Comparison of ENCODE assay signal across 10 cellular contexts in genomic region chr3:49553320-49553689, GRCh38. TPM values are rescaled to one million over a fixed set of nuclear protein-coding genes. Genes with fewer than 3 reads are reported as not detected.
DNase-seq lines count a peak whose midpoint lies in the region; ATAC-seq, FAIRE-seq and TF ChIP-seq lines count a peak whose summit lies in the region.
"Had no signal": no experiment of that assay in that cellular context is flagged by ENCODE, and none has a peak within 500 bp of the region (broad histone marks: within the 10 kb centered on the region; RNA-seq: fewer than 3 reads in every experiment).

No MANE protein-coding gene starts in this region.

- peak overlapping the region; percentile 34 for H3K27ac Mint-ChIP-seq in activated T-helper 1 cell treated with anti-CD3 and anti-CD28 coated beads, Interleukin-12 subunit alpha, Interleukin-12 subunit beta, Interleukin-2, Interleukin-4 antibody, amounts not matched to agents 30 ng/mL and 10 ng/mL and 1 ng/mL, durations not matched to agents 14 hours and 24 hours and 36 hours
- H3K27ac Mint-ChIP-seq in type B pancreatic cell: peak overlapping the region; percentile 86

- DNase-seq in heart right ventricle: no peak
- no peak for DNase-seq in left cardiac atrium
- DNase-seq in activated T-helper 1 cell treated with anti-CD3 and anti-CD28 coated beads, Interleukin-12 subunit alpha, Interleukin-12 subunit beta, Interleukin-2, Interleukin-4 antibody, amounts not matched to agents 30 ng/mL and 10 ng/mL and 1 ng/mL, durations not matched to agents 14 hours and 24 hours and 36 hours (ENCODE audit: low spot score): no peak
- no peak for DNase-seq in kidney
- DNase-seq in type B pancreatic cell (ENCODE audit: extremely low spot score, unreplicated experiment): no peak
- DNase-seq in NCI-H345 treated with DMSO at 0.1 percent for 48 hours (lab: John Stamatoyannopoulos, UW; ENCODE audit: unreplicated experiment): no peak

- H3K9me3 ChIP-seq in heart right ventricle: no peaks in the 10 kb centered on the region
- H3K9me3 ChIP-seq in kidney (ENCODE audit: control insufficient read depth in 1 of 2, low read length in 2 of 2): no peaks in the 10 kb centered on the region
- H3K9me3 ChIP-seq: neutrophil had no signal

- intact Hi-C loops in heart right ventricle (cut with DNase I): no loop called here
- intact Hi-C loops in left cardiac atrium (cut with DNase I): no loop called here
- intact Hi-C loops in activated T-helper 1 cell treated with anti-CD3 and anti-CD28 coated beads, Interleukin-12 subunit alpha, Interleukin-12 subunit beta, Interleukin-2, Interleukin-4 antibody, amounts not matched to agents 30 ng/mL and 10 ng/mL and 1 ng/mL, durations not matched to agents 14 hours and 24 hours and 36 hours (cut with micrococcal nuclease): no loop called here
- intact Hi-C loops in kidney (cut with DNase I): no loop called here

- H3K27me3 Mint-ChIP-seq in activated T-helper 1 cell treated with anti-CD3 and anti-CD28 coated beads, Interleukin-12 subunit alpha, Interleukin-12 subunit beta, Interleukin-2, Interleukin-4 antibody, amounts not matched to agents 30 ng/mL and 10 ng/mL and 1 ng/mL, durations not matched to agents 14 hours and 24 hours and 36 hours (ENCODE audit: insufficient read depth): peaks cover 56% of the 10 kb centered on the region
- peaks cover 33% of the 10 kb centered on the region for H3K27me3 Mint-ChIP-seq in type B pancreatic cell

- FAIRE-seq in kidney (lab: Jason Lieb, UNC): no peak

- peaks cover 20% of the 10 kb centered on the region for H3K4me1 Mint-ChIP-seq in activated T-helper 1 cell treated with anti-CD3 and anti-CD28 coated beads, Interleukin-12 subunit alpha, Interleukin-12 subunit beta, Interleukin-2, Interleukin-4 antibody, amounts not matched to agents 30 ng/mL and 10 ng/mL and 1 ng/mL, durations not matched to agents 14 hours and 24 hours and 36 hours (ENCODE audit: low read depth)
- peaks cover 15% of the 10 kb centered on the region for H3K4me1 Mint-ChIP-seq in type B pancreatic cell (ENCODE audit: unreplicated experiment)

- H3K4me3 Mint-ChIP-seq in activated T-helper 1 cell treated with anti-CD3 and anti-CD28 coated beads, Interleukin-12 subunit alpha, Interleukin-12 subunit beta, Interleukin-2, Interleukin-4 antibody, amounts not matched to agents 30 ng/mL and 10 ng/mL and 1 ng/mL, durations not matched to agents 14 hours and 24 hours and 36 hours: peak overlapping the region; percentile 89
- peak overlapping the region; percentile 95 for H3K4me3 Mint-ChIP-seq in type B pancreatic cell

- H3K36me3 ChIP-seq in heart right ventricle (no peaks in the 10 kb centered on the region), kidney (ENCODE audit: control insufficient read depth in 1 of 2, insufficient read depth in 2 of 2, low read length in 2 of 2) (no peaks in the 10 kb centered on the region)
- H3K36me3 ChIP-seq: neutrophil, SJSA1 had no signal

- H3K27ac ChIP-seq in heart right ventricle: peak overlapping the region in 8 of 10 donors; percentile 75 to 93 (median 85)
- no peak overlapping the region for H3K27ac ChIP-seq in kidney (ENCODE audit: low read depth in 2 of 2, low read length in 2 of 2)
- H3K27ac ChIP-seq: neutrophil, SJSA1 had no signal

- H3K27me3 ChIP-seq in heart right ventricle: peaks cover 0 to 47% (median 0%) of the 10 kb centered on the region in 7 donors

- ATAC-seq in heart right ventricle (no peak), left cardiac atrium (no peak), HG02642 (IDR thresholded peaks at IDR 0.05; ENCODE audit: poor library complexity, unreplicated experiment) (no peak), HG02981 (IDR thresholded peaks at IDR 0.05; ENCODE audit: unreplicated experiment) (no peak)

- H3K36me3 Mint-ChIP-seq in activated T-helper 1 cell treated with anti-CD3 and anti-CD28 coated beads, Interleukin-12 subunit alpha, Interleukin-12 subunit beta, Interleukin-2, Interleukin-4 antibody, amounts not matched to agents 30 ng/mL and 10 ng/mL and 1 ng/mL, durations not matched to agents 14 hours and 24 hours and 36 hours (ENCODE audit: low read depth): peaks cover 2% of the 10 kb centered on the region
- H3K36me3 Mint-ChIP-seq in type B pancreatic cell: no peaks in the 10 kb centered on the region

- 44 to 47% methylated on average over 9 of the region's 9 CpGs for WGBS in heart right ventricle, 2 donors

- no peak for TF ChIP-seq CTCF in heart right ventricle (IDR thresholded peaks at IDR 0.05)
- TF ChIP-seq CTCF in kidney (IDR thresholded peaks at IDR 0.05; ENCODE audit: borderline replicate concordance, extremely low read depth, insufficient read depth): no peak
- TF ChIP-seq CTCF in type B pancreatic cell (conservative IDR thresholded peaks at IDR 0.05): no peak

- peak overlapping the region in 1 of 2 donors; percentile 89 for H3K9ac ChIP-seq in kidney (ENCODE audit: low read length in 2 of 2)

- peaks cover 3 to 23% (median 18%) of the 10 kb centered on the region in 9 donors for H3K4me1 ChIP-seq in heart right ventricle
- H3K4me1 ChIP-seq in kidney (ENCODE audit: control insufficient read depth in 1 of 2, insufficient read depth in 1 of 2, low read depth in 1 of 2, low read length in 2 of 2): peaks cover 0 to 11% of the 10 kb centered on the region in 2 donors

- H3K9me3 Mint-ChIP-seq in activated T-helper 1 cell treated with anti-CD3 and anti-CD28 coated beads, Interleukin-12 subunit alpha, Interleukin-12 subunit beta, Interleukin-2, Interleukin-4 antibody, amounts not matched to agents 30 ng/mL and 10 ng/mL and 1 ng/mL, durations not matched to agents 14 hours and 24 hours and 36 hours: no peaks in the 10 kb centered on the region
- no peaks in the 10 kb centered on the region for H3K9me3 Mint-ChIP-seq in type B pancreatic cell

- H3K4me3 ChIP-seq in heart right ventricle: peak overlapping the region; percentile 45 to 94 (median 78)
- H3K4me3 ChIP-seq in kidney (ENCODE audit: low read length in 2 of 2): peak overlapping the region; percentile 82 to 92

RNA-seq across cellular contexts. Expression of gene BSN, which starts 1.0 kb away (rescaled TPM):
- total RNA-seq in heart right ventricle: 1 to 10 TPM in 4 of 10 donors, under 1 TPM in 6; 0.17 to 1.4 (median 0.68) TPM
- polyA plus RNA-seq in heart right ventricle: under 1 TPM; 0.06 to 0.37 TPM
- total RNA-seq in left cardiac atrium: under 1 TPM; 0.27 to 0.39 TPM
- 0.13 and 0.34 TPM in 2 replicates for total RNA-seq in activated T-helper 1 cell treated with anti-CD3 and anti-CD28 coated beads, Interleukin-12 subunit alpha, Interleukin-12 subunit beta, Interleukin-2, Interleukin-4 antibody, amounts not matched to agents 30 ng/mL and 10 ng/mL and 1 ng/mL, durations not matched to agents 14 hours and 24 hours and 36 hours
- total RNA-seq in kidney: 1.3 TPM
- polyA plus RNA-seq in kidney (ENCODE audit: insufficient read depth, low read depth, low replicate concordance): 0.11 TPM
- 3.9 and 4.0 TPM in 2 replicates for total RNA-seq in type B pancreatic cell (ENCODE audit: low replicate concordance)

Comparison
In these comparisons a context has a peak if more than half of its experiments do, and no peak if none do; other contexts are left out.
1. H3K27ac ChIP-seq: peak in heart right ventricle (8 of 10); none in kidney (0 of 2).